In genomic region chr18:61973273-61974115, GRCh38 we compare ENCODE assay signal across 25 cellular contexts.
DNase-seq lines count a peak whose midpoint lies in the region; ATAC-seq and TF ChIP-seq lines count a peak whose summit lies in the region.
"Had no signal": no experiment of that assay in that cellular context is flagged by ENCODE, and none has a peak within 500 bp of the region (broad histone marks: within the 10 kb centered on the region; RNA-seq: fewer than 3 reads in every experiment).

No MANE protein-coding gene starts in this region.

- no peak for DNase-seq in CD14-positive monocyte (ENCODE audit: low spot score)
- no peak for DNase-seq in CD8-positive, alpha-beta memory T cell
- DNase-seq in SJCRH30, result no peak
- DNase-seq in medulla oblongata (ENCODE audit: extremely low spot score), result peak; percentile 34
- DNase-seq in sciatic nerve (ENCODE audit: low spot score), result no peak
- no peak for DNase-seq in HPDE6-E6E7 (ENCODE audit: extremely low spot score)
- DNase-seq: activated CD4-positive, alpha-beta memory T cell treated with anti-CD3 and anti-CD28 coated beads, Interleukin-2, amount 10 ng/mL, durations not matched to agents 7 days and 5 days; activated effector memory CD4-positive, alpha-beta T cell treated with anti-CD3 and anti-CD28 coated beads, Interleukin-2, amount 50 U/mL, for 16 hours; activated T-cell treated with anti-CD3 and anti-CD28 coated beads for 4 hours; adrenal gland; colonic mucosa; DMS79; esophagus squamous epithelium; NCI-H2171 treated with DMSO at 0.1 percent for 48 hours; PC-3; sigmoid colon; thyroid gland had no signal

- H3K36me3 ChIP-seq in CD8-positive, alpha-beta memory T cell (ENCODE audit: insufficient read depth, low read length), result no peaks in the 10 kb centered on the region
- H3K36me3 ChIP-seq in SJCRH30, result no peaks in the 10 kb centered on the region
- H3K36me3 ChIP-seq: adrenal gland, breast epithelium, colonic mucosa, esophagus squamous epithelium, sigmoid colon, thyroid gland had no signal

- no peak overlapping the region for H3K27ac ChIP-seq in CD8-positive, alpha-beta memory T cell (ENCODE audit: low read depth, low read length)
- H3K27ac ChIP-seq in SJCRH30, result peak overlapping the region; percentile 58; the same call in 1 of the 2 replicates
- H3K27ac ChIP-seq: adrenal gland, breast epithelium, C4-2B, colonic mucosa, esophagus squamous epithelium, hepatocyte, sigmoid colon, thyroid gland had no signal

- H3K4me1 Mint-ChIP-seq in CD14-positive monocyte, result peaks cover 19% of the 10 kb centered on the region
- H3K4me1 Mint-ChIP-seq in CD8-positive, alpha-beta memory T cell, result peaks cover 14 to 25% (median 14%) of the 10 kb centered on the region in 3 donors
- H3K4me1 Mint-ChIP-seq: mesothelial cell of epicardium, nephron had no signal

- H3K4me1 ChIP-seq in CD8-positive, alpha-beta memory T cell (ENCODE audit: insufficient read depth, low read length), result peaks cover 5% of the 10 kb centered on the region
- peaks cover 5% of the 10 kb centered on the region; the same call in 1 of the 2 replicates for H3K4me1 ChIP-seq in SJCRH30
- H3K4me1 ChIP-seq: adrenal gland, breast epithelium, colonic mucosa, thyroid gland had no signal

- intact Hi-C loops in CD14-positive monocyte (cut with micrococcal nuclease), result no loop called here
- intact Hi-C loops in sciatic nerve (cut with DNase I), result no loop called here

- no peaks in the 10 kb centered on the region for H3K27me3 Mint-ChIP-seq in CD14-positive monocyte (ENCODE audit: low read depth in 3 of 3)
- H3K27me3 Mint-ChIP-seq in CD8-positive, alpha-beta memory T cell, result no peaks in the 10 kb centered on the region
- H3K27me3 Mint-ChIP-seq: activated CD4-positive, alpha-beta memory T cell treated with anti-CD3 and anti-CD28 coated beads, Interleukin-2, amount 10 ng/mL, durations not matched to agents 7 days and 5 days; stimulated activated naive CD8-positive, alpha-beta T cell treated with anti-CD3 and anti-CD28 coated beads, Interleukin-15, Interleukin-2, amounts not matched to agents 100 ng/mL and 50 ng/mL, for 24 hours had no signal

- H3K4me3 Mint-ChIP-seq in CD14-positive monocyte, result no peak overlapping the region
- no peak overlapping the region for H3K4me3 Mint-ChIP-seq in CD8-positive, alpha-beta memory T cell
- H3K4me3 Mint-ChIP-seq: activated CD4-positive, alpha-beta memory T cell treated with anti-CD3 and anti-CD28 coated beads, Interleukin-2, amount 10 ng/mL, durations not matched to agents 7 days and 5 days; mesothelial cell of epicardium; nephron; stimulated activated naive CD8-positive, alpha-beta T cell treated with anti-CD3 and anti-CD28 coated beads, Interleukin-15, Interleukin-2, amounts not matched to agents 100 ng/mL and 50 ng/mL, for 24 hours had no signal

- CTCF ChIA-PET in CD8-positive, alpha-beta memory T cell (lab: Charles Lee), result no interaction called here

- H3K4me3 ChIP-seq in CD8-positive, alpha-beta memory T cell (ENCODE audit: low read length), result no peak overlapping the region
- no peak overlapping the region for H3K4me3 ChIP-seq in SJCRH30
- H3K4me3 ChIP-seq: adrenal gland, breast epithelium, colonic mucosa, esophagus squamous epithelium, hepatocyte, sigmoid colon, thyroid gland had no signal

- H3K9me3 ChIP-seq in CD8-positive, alpha-beta memory T cell (ENCODE audit: low read length), result no peaks in the 10 kb centered on the region
- H3K9me3 ChIP-seq in SJCRH30 (replicated peaks), result no peaks in the 10 kb centered on the region
- H3K9me3 ChIP-seq: adrenal gland, breast epithelium, colonic mucosa, esophagus squamous epithelium, thyroid gland had no signal

- H3K9me3 Mint-ChIP-seq in CD14-positive monocyte, result peaks cover 0 to 6% (median 0%) of the 10 kb centered on the region in 7 donors
- no peaks in the 10 kb centered on the region for H3K9me3 Mint-ChIP-seq in CD8-positive, alpha-beta memory T cell
- H3K9me3 Mint-ChIP-seq: activated CD4-positive, alpha-beta memory T cell treated with anti-CD3 and anti-CD28 coated beads, Interleukin-2, amount 10 ng/mL, durations not matched to agents 7 days and 5 days; mesothelial cell of epicardium; nephron had no signal

- H3K36me3 Mint-ChIP-seq in CD14-positive monocyte, result peaks cover 0 to 2% of the 10 kb centered on the region in 2 donors
- no peaks in the 10 kb centered on the region for H3K36me3 Mint-ChIP-seq in CD8-positive, alpha-beta memory T cell
- H3K36me3 Mint-ChIP-seq: mesothelial cell of epicardium had no signal

- H3K27me3 ChIP-seq in CD8-positive, alpha-beta memory T cell (ENCODE audit: insufficient read depth, low read length, poor library complexity, severe bottlenecking), result no peaks in the 10 kb centered on the region
- no peaks in the 10 kb centered on the region for H3K27me3 ChIP-seq in SJCRH30
- H3K27me3 ChIP-seq: adrenal gland, breast epithelium, colonic mucosa, esophagus squamous epithelium, hepatocyte, sigmoid colon, thyroid gland had no signal

- peak overlapping the region in 4 of 7 donors; percentile 56 to 83 (median 74) for H3K27ac Mint-ChIP-seq in CD14-positive monocyte
- H3K27ac Mint-ChIP-seq in CD8-positive, alpha-beta memory T cell, result peak overlapping the region in 7 of 8 donors; percentile 18 to 85 (median 52)
- H3K27ac Mint-ChIP-seq: activated CD4-positive, alpha-beta memory T cell treated with anti-CD3 and anti-CD28 coated beads, Interleukin-2, amount 10 ng/mL, durations not matched to agents 7 days and 5 days; mesothelial cell of epicardium; nephron; stimulated activated naive CD8-positive, alpha-beta T cell treated with anti-CD3 and anti-CD28 coated beads, Interleukin-15, Interleukin-2, amounts not matched to agents 100 ng/mL and 50 ng/mL, for 24 hours had no signal

- no peak for TF ChIP-seq CTCF in CD14-positive monocyte (IDR thresholded peaks at IDR 0.05)

- POLR2A ChIA-PET in CD8-positive, alpha-beta memory T cell (lab: Charles Lee), result no interaction called here

- ATAC-seq in GM19452 (IDR thresholded peaks at IDR 0.05; ENCODE audit: unreplicated experiment) (no peak), HG03196 (IDR thresholded peaks at IDR 0.05; ENCODE audit: unreplicated experiment) (no peak), sciatic nerve (no peak)
- ATAC-seq: PC-3 had no signal
